10 cellular contexts compared by ENCODE assay signal in the genomic region with DNA sequence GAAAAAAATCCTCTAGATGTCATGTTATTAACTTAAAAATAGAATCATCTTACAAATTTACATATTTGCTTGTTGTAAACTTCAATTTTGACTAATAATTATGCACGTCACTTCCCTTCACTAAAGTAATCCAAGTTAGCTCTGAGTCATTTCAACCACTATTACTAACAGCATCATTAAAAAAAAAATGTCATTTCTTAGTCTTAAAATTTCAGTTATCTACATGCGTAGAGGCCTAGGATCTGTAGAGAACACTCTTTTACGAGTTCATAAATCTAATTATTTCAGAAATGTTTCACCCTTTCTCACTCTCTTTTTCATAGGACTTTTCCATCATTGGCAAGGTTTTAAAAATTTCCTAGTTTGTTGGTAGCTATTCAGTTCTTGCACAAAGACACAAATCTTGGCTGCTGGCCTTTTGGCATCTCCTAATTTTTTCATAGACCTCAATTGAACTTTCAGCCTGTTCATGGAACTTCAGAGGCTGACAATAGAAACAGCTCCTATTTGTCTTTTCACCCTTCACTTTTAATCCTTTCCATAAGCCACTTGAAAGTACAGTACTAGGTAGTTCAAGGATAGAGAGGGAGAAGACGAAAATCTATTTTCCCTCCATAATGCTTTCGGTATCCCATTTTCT.
DNase-seq lines count a peak whose midpoint lies in the region; ATAC-seq and TF ChIP-seq lines count a peak whose summit lies in the region.
"Had no signal": no experiment of that assay in that cellular context is flagged by ENCODE, and none has a peak within 500 bp of the region (broad histone marks: within the 10 kb centered on the region; RNA-seq: fewer than 3 reads in every experiment).

No MANE protein-coding gene starts in this region.

- intact Hi-C loops in sciatic nerve (cut with DNase I), result no loop called here
- intact Hi-C loops in activated CD8-positive, alpha-beta T cell treated with anti-CD3 and anti-CD28 coated beads for 36 hours (cut with micrococcal nuclease), result loop anchor here (2.0 to 5.0 kb wide), 2 partner anchors 159 to 338 kb away; no protein-coding TSS in a partner anchor

- ATAC-seq in SK-N-SH treated with all-trans-retinoic acid at 6 μM for 48 hours, result peak; percentile 64
- ATAC-seq in sciatic nerve, result peak; percentile 85
- ATAC-seq in activated CD8-positive, alpha-beta T cell treated with anti-CD3 and anti-CD28 coated beads for 36 hours, result no peak
- ATAC-seq: CD8-positive, alpha-beta T cell had no signal

- peaks cover 3% of the 10 kb centered on the region for H3K27me3 Mint-ChIP-seq in activated CD8-positive, alpha-beta T cell treated with anti-CD3 and anti-CD28 coated beads for 36 hours

- no peaks in the 10 kb centered on the region for H3K4me1 Mint-ChIP-seq in activated CD8-positive, alpha-beta T cell treated with anti-CD3 and anti-CD28 coated beads for 36 hours (ENCODE audit: low read depth)

- no peaks in the 10 kb centered on the region for H3K36me3 Mint-ChIP-seq in activated CD8-positive, alpha-beta T cell treated with anti-CD3 and anti-CD28 coated beads for 36 hours (ENCODE audit: low read depth)
- H3K36me3 Mint-ChIP-seq: CD8-positive, alpha-beta T cell had no signal

- H3K9me3 Mint-ChIP-seq in activated CD8-positive, alpha-beta T cell treated with anti-CD3 and anti-CD28 coated beads for 36 hours, result no peaks in the 10 kb centered on the region
- H3K9me3 Mint-ChIP-seq: CD8-positive, alpha-beta T cell had no signal

- no peak for TF ChIP-seq CTCF in activated CD8-positive, alpha-beta T cell treated with anti-CD3 and anti-CD28 coated beads for 36 hours (IDR thresholded peaks at IDR 0.05)

- no peak overlapping the region for H3K4me3 Mint-ChIP-seq in activated CD8-positive, alpha-beta T cell treated with anti-CD3 and anti-CD28 coated beads for 36 hours
- H3K4me3 Mint-ChIP-seq: CD8-positive, alpha-beta T cell had no signal

- POLR2A ChIA-PET in activated CD8-positive, alpha-beta T cell treated with anti-CD3 and anti-CD28 coated beads for 36 hours (lab: Charles Lee), result no interaction called here

- peak; percentile 83 for DNase-seq in EH (ENCODE audit: low read depth)
- peak; percentile 21 for DNase-seq in fibroblast of the conjunctiva (ENCODE audit: low read depth)
- DNase-seq in sciatic nerve (ENCODE audit: low spot score), result peak; percentile 60
- DNase-seq in SHP77 treated with DMSO at 0.1 percent for 48 hours (lab: John Stamatoyannopoulos, UW), result no peak
- no peak for DNase-seq in activated CD8-positive, alpha-beta T cell treated with anti-CD3 and anti-CD28 coated beads for 36 hours
- no peak for DNase-seq in GM19240 (ENCODE audit: insufficient read length, low spot score)
- no peak for DNase-seq in glomerular visceral epithelial cell (ENCODE audit: extremely low spot score)
- DNase-seq: CD8-positive, alpha-beta T cell; spleen had no signal

- no peak overlapping the region for H3K27ac Mint-ChIP-seq in activated CD8-positive, alpha-beta T cell treated with anti-CD3 and anti-CD28 coated beads for 36 hours
- H3K27ac Mint-ChIP-seq: CD8-positive, alpha-beta T cell had no signal

- CTCF ChIA-PET in activated CD8-positive, alpha-beta T cell treated with anti-CD3 and anti-CD28 coated beads for 36 hours (lab: Charles Lee), result interaction anchor here (0.8 to 2.4 kb wide), 5 partner anchors 13 to 162 kb away, joined by 3 to 18 read pairs (median 3); no protein-coding TSS in a partner anchor

TF ChIP-seq in SK-N-SH treated with all-trans-retinoic acid at 6 μM for 48 hours, 23 proteins besides CTCF, POLR2A, EP300 and RAD21:
- TF ChIP-seq ZFP3 (CRISPR knock-in tag; IDR thresholded peaks at IDR 0.05) (no peak), OSR1 (CRISPR knock-in tag; IDR thresholded peaks at IDR 0.05) (no peak), ZNF70 (CRISPR knock-in tag; IDR thresholded peaks at IDR 0.05) (no peak), SNAI2 (CRISPR knock-in tag; IDR thresholded peaks at IDR 0.05) (no peak), ZNF8 (CRISPR knock-in tag; IDR thresholded peaks at IDR 0.05) (no peak), PPARA (CRISPR knock-in tag; IDR thresholded peaks at IDR 0.05; ENCODE audit: borderline replicate concordance) (no peak)
- TF ChIP-seq, protein P1, sequence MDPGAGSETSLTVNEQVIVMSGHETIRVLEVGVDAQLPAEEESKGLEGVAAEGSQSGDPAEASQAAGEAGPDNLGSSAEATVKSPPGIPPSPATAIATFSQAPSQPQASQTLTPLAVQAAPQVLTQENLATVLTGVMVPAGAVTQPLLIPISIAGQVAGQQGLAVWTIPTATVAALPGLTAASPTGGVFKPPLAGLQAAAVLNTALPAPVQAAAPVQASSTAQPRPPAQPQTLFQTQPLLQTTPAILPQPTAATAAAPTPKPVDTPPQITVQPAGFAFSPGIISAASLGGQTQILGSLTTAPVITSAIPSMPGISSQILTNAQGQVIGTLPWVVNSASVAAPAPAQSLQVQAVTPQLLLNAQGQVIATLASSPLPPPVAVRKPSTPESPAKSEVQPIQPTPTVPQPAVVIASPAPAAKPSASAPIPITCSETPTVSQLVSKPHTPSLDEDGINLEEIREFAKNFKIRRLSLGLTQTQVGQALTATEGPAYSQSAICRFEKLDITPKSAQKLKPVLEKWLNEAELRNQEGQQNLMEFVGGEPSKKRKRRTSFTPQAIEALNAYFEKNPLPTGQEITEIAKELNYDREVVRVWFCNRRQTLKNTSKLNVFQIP (CRISPR knock-in tag; IDR thresholded peaks at IDR 0.05; ENCODE audit: borderline replicate concordance, low read depth), result no peak
- TF ChIP-seq, protein P2, sequence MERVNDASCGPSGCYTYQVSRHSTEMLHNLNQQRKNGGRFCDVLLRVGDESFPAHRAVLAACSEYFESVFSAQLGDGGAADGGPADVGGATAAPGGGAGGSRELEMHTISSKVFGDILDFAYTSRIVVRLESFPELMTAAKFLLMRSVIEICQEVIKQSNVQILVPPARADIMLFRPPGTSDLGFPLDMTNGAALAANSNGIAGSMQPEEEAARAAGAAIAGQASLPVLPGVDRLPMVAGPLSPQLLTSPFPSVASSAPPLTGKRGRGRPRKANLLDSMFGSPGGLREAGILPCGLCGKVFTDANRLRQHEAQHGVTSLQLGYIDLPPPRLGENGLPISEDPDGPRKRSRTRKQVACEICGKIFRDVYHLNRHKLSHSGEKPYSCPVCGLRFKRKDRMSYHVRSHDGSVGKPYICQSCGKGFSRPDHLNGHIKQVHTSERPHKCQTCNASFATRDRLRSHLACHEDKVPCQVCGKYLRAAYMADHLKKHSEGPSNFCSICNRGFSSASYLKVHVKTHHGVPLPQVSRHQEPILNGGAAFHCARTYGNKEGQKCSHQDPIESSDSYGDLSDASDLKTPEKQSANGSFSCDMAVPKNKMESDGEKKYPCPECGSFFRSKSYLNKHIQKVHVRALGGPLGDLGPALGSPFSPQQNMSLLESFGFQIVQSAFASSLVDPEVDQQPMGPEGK (CRISPR knock-in tag; IDR thresholded peaks at IDR 0.05; ENCODE audit: borderline replicate concordance), result no peak
TF ChIP-seq in SK-N-SH treated with all-trans-retinoic acid at 6 μM for 48 hours: peak in this region for 0.

Comparison
In these comparisons a context has a peak if more than half of its experiments do, and no peak if none do; other contexts are left out.
1. DNase-seq: peak in EH (single experiment), fibroblast of the conjunctiva (single experiment) and sciatic nerve (single experiment); none in SHP77 treated with DMSO at 0.1 percent for 48 hours (single experiment), activated CD8-positive, alpha-beta T cell treated with anti-CD3 and anti-CD28 coated beads for 36 hours (single experiment), GM19240 (single experiment) and glomerular visceral epithelial cell (single experiment).